ENCODE assay signal across 1 cellular context in genomic region chr11:72237112-72237931, GRCh38.
TF ChIP-seq lines count a peak whose summit lies in the region.

No MANE protein-coding gene starts in this region.

TF ChIP-seq in K562, 482 proteins besides CTCF, POLR2A, EP300 and RAD21:
- TF ChIP-seq RBM25 (IDR thresholded peaks at IDR 0.05; ENCODE audit: low read depth, low read length, severe bottlenecking), result no peak
- TF ChIP-seq ZNF740 (CRISPR knock-in tag; IDR thresholded peaks at IDR 0.05), result peak; percentile 70; the same call in 1 of the 2 replicates
- no peak for TF ChIP-seq ZNF740 (tag; IDR thresholded peaks at IDR 0.05)
- no peak for TF ChIP-seq CSDE1 (IDR thresholded peaks at IDR 0.05)
- TF ChIP-seq CHCHD3 (CRISPR knock-in tag; IDR thresholded peaks at IDR 0.05), result no peak
- no peak for TF ChIP-seq ERF (CRISPR knock-in tag; IDR thresholded peaks at IDR 0.05)
- no peak for TF ChIP-seq HNRNPUL1 (IDR thresholded peaks at IDR 0.05; ENCODE audit: low read length)
- no peak for TF ChIP-seq ZKSCAN8 (CRISPR knock-in tag; IDR thresholded peaks at IDR 0.05)
- no peak for TF ChIP-seq GABPB2 (CRISPR knock-in tag; conservative IDR thresholded peaks at IDR 0.05)
- TF ChIP-seq MCM3 (IDR thresholded peaks at IDR 0.05), result no peak
- no peak for TF ChIP-seq KHSRP (IDR thresholded peaks at IDR 0.05)
- TF ChIP-seq RBM22 (IDR thresholded peaks at IDR 0.05; ENCODE audit: low read depth, low read length, poor library complexity, severe bottlenecking), result peak; percentile 19
- no peak for TF ChIP-seq SNAPC5 (CRISPR knock-in tag; IDR thresholded peaks at IDR 0.05)
- TF ChIP-seq ZNF12 (CRISPR knock-in tag; IDR thresholded peaks at IDR 0.05), result no peak
- TF ChIP-seq POLR2G (IDR thresholded peaks at IDR 0.05; ENCODE audit: low read depth, low read length), result 0 out of 2 replicates have a peak, but pooled peaks have one; percentile 37
- TF ChIP-seq ZNF717 (CRISPR knock-in tag; IDR thresholded peaks at IDR 0.05), result no peak
- no peak for TF ChIP-seq ATF2 (CRISPR knock-in tag; IDR thresholded peaks at IDR 0.05)
- no peak for TF ChIP-seq MCM2 (IDR thresholded peaks at IDR 0.05; ENCODE audit: low read depth)
- TF ChIP-seq, protein P1, sequence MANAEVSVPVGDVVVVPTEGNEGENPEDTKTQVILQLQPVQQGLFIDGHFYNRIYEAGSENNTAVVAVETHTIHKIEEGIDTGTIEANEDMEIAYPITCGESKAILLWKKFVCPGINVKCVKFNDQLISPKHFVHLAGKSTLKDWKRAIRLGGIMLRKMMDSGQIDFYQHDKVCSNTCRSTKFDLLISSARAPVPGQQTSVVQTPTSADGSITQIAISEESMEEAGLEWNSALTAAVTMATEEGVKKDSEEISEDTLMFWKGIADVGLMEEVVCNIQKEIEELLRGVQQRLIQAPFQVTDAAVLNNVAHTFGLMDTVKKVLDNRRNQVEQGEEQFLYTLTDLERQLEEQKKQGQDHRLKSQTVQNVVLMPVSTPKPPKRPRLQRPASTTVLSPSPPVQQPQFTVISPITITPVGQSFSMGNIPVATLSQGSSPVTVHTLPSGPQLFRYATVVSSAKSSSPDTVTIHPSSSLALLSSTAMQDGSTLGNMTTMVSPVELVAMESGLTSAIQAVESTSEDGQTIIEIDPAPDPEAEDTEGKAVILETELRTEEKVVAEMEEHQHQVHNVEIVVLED (CRISPR knock-in tag; IDR thresholded peaks at IDR 0.05), result no peak
- TF ChIP-seq RBFOX2 (IDR thresholded peaks at IDR 0.05; ENCODE audit: low read depth, low read length), result peak; percentile 47; the same call in 1 of the 2 replicates
- TF ChIP-seq MCM7 (IDR thresholded peaks at IDR 0.05), result no peak
